In the genomic region with DNA sequence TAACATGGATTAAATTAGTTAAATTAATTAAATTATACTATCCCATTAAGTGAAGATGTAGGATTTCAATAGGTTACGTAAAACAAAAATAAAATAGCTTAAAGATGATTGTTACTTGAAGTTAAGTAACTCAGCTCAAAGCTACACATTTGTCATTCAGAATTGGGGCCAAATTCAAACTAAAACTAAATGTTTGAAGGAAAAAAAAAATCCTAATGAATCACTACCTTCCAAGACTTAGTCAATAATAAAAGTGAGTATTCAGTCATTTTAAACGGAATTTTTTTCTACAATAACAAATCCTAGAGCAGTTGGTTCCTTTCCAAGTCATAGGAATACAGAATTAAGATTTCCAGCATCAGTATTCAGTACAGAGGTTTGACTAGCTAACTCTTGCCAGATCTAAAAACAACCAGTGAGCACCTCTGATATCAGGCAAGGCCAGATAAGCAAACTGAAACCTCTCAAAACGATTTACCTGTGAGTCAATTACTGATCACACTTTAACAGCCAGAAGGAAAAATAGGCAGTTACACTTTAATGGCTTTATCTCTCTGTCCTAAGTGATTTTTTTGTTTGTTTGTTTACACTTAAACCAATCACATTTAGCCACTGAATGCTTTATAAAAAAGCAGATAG, we compare ENCODE assay signal across 20 cellular contexts.
"Had no signal": no experiment of that assay in that cellular context is flagged by ENCODE, and none has a peak within 500 bp of the region (broad histone marks: within the 10 kb centered on the region; RNA-seq: fewer than 3 reads in every experiment).

No MANE protein-coding gene starts in this region.

- H3K27ac ChIP-seq: ascending aorta, gastroesophageal sphincter, heart right ventricle, VCaP had no signal

- H3K4me1 ChIP-seq: ascending aorta had no signal

- H3K27me3 ChIP-seq: ascending aorta, gastroesophageal sphincter, heart right ventricle had no signal

- H3K36me3 ChIP-seq: ascending aorta, gastroesophageal sphincter, heart right ventricle had no signal

- DNase-seq: activated CD4-positive, alpha-beta T cell treated with anti-CD3 and anti-CD28 coated beads, Interleukin-2, amount 50 U/mL, for 1 hour; activated CD4-positive, CD25-positive, alpha-beta regulatory T cell treated with anti-CD3 and anti-CD28 coated beads, Interleukin-2, amount 50 U/mL, for 72 hours; activated CD8-positive, alpha-beta memory T cell treated with anti-CD3 and anti-CD28 coated beads, Interleukin-2, amount 50 U/mL, for 4 hours; activated naive CD4-positive, alpha-beta T cell treated with anti-CD3 and anti-CD28 coated beads, Interleukin-2, amount 10 ng/mL, durations not matched to agents 7 days and 5 days; activated T-cell treated with anti-CD3 and anti-CD28 coated beads, Interleukin-2, amount 50 U/mL, for 4 hours; dermis blood vessel endothelial cell; effector memory CD4-positive, alpha-beta T cell; heart right ventricle; immature natural killer cell; natural killer cell; posterior cingulate gyrus; stimulated activated CD4-positive, alpha-beta T cell treated with anti-CD3 and anti-CD28 coated beads, Interleukin-15, amount 100 ng/mL, for 24 hours; stimulated activated CD4-positive, alpha-beta T cell treated with anti-CD3 and anti-CD28 coated beads, Interleukin-2, amount 100 ng/mL, for 48 hours; stimulated activated naive CD8-positive, alpha-beta T cell treated with anti-CD3 and anti-CD28 coated beads, Interleukin-15, amount 100 ng/mL, for 72 hours; SW 1271; T-helper 2 cell; trophoblast cell had no signal

- ATAC-seq: activated T-cell treated with anti-CD3 and anti-CD28 coated beads, Interleukin-2, amount 50 U/mL, for 4 hours; gastroesophageal sphincter; heart right ventricle; natural killer cell; stimulated activated naive CD8-positive, alpha-beta T cell treated with anti-CD3 and anti-CD28 coated beads, Interleukin-15, amount 100 ng/mL, for 72 hours had no signal

- H3K4me3 ChIP-seq: ascending aorta, gastroesophageal sphincter, heart right ventricle had no signal
